ENCODE assay signal across 17 cellular contexts in the genomic region with DNA sequence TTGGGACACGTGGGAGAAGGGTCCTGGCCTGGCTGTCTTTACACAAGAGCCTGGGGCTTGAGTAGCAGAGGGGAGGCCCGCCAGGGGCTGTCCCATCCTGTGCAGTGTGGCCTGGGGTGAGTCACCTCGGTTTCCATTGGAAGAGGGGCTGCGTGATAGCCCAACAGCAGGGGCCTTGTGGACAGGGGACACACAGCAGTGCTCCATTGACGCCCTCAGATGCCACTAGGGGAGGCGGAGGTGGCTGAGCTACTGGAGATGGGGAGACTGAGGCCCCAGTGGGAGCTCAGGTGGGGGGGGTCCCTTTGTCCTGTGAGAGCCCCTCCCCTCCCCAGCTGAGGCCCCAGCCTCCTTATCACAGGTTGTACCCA. TPM values are rescaled to one million over a fixed set of nuclear protein-coding genes. Genes with fewer than 3 reads are reported as not detected.
DNase-seq lines count a peak whose midpoint lies in the region; ATAC-seq and TF ChIP-seq lines count a peak whose summit lies in the region.
"Had no signal": no experiment of that assay in that cellular context is flagged by ENCODE, and none has a peak within 500 bp of the region (broad histone marks: within the 10 kb centered on the region; RNA-seq: fewer than 3 reads in every experiment).

No MANE protein-coding gene starts in this region.

- no peak overlapping the region for H2AK5ac ChIP-seq in mesenchymal stem cell (ENCODE audit: low read length, severe bottlenecking)

- ATAC-seq in stimulated activated naive CD8-positive, alpha-beta T cell treated with anti-CD3 and anti-CD28 coated beads, Interleukin-15, amount 100 ng/mL, for 72 hours: peak; percentile 47
- ATAC-seq: activated CD8-positive, alpha-beta memory T cell treated with anti-CD3 and anti-CD28 coated beads, Interleukin-2, amount 10 ng/mL, durations not matched to agents 7 days and 5 days; GM12878; GM23338; natural killer cell; stimulated activated effector memory CD8-positive, alpha-beta T cell treated with anti-CD3 and anti-CD28 coated beads, Interleukin-12 subunit alpha, Interleukin-12 subunit beta, amount 100 ng/mL, for 72 hours had no signal

- H3K14ac ChIP-seq in mesenchymal stem cell (ENCODE audit: low read length in 2 of 2): peak overlapping the region in 1 of 2 experiments; percentile 98

- H3K4me2 ChIP-seq in mesenchymal stem cell (ENCODE audit: low read length, poor library complexity, severe bottlenecking): no peak overlapping the region
- H3K4me2 ChIP-seq: GM23338 had no signal

- H3K9me3 Mint-ChIP-seq in brain: peaks cover 0 to 10% (median 4%) of the 10 kb centered on the region in 5 experiments
- peaks cover 0 to 10% of the 10 kb centered on the region in 2 donors for H3K9me3 Mint-ChIP-seq in stimulated activated naive CD8-positive, alpha-beta T cell treated with anti-CD3 and anti-CD28 coated beads, Interleukin-15, amount 100 ng/mL, for 72 hours
- H3K9me3 Mint-ChIP-seq: GM23338, natural killer cell had no signal

- no peak overlapping the region for H2AFZ ChIP-seq in mesenchymal stem cell (ENCODE audit: low read depth, low read length)
- H2AFZ ChIP-seq: GM23338 had no signal

- H3K18ac ChIP-seq in mesenchymal stem cell (ENCODE audit: low read depth in 1 of 2, low read length in 2 of 2): peak overlapping the region; percentile 97 to 98

- H2BK12ac ChIP-seq in mesenchymal stem cell (ENCODE audit: low read length in 2 of 2): peak overlapping the region; percentile 54 to 99

- H3K79me1 ChIP-seq in mesenchymal stem cell (replicated peaks; ENCODE audit: low read length, poor library complexity, severe bottlenecking): no peaks in the 10 kb centered on the region

- H3K27ac Mint-ChIP-seq in brain: peak overlapping the region; percentile 77 to 98 (median 93)
- H3K27ac Mint-ChIP-seq in stimulated activated naive CD8-positive, alpha-beta T cell treated with anti-CD3 and anti-CD28 coated beads, Interleukin-15, amount 100 ng/mL, for 72 hours: peak overlapping the region in 1 of 2 donors; percentile 71
- H3K27ac Mint-ChIP-seq: activated B cell treated with CpG ODN at 0.5 μM for 24 hours; activated CD8-positive, alpha-beta memory T cell treated with anti-CD3 and anti-CD28 coated beads, Interleukin-2, amount 10 ng/mL, durations not matched to agents 7 days and 5 days; GM23338; natural killer cell; stimulated activated effector memory CD8-positive, alpha-beta T cell treated with anti-CD3 and anti-CD28 coated beads, Interleukin-12 subunit alpha, Interleukin-12 subunit beta, amount 100 ng/mL, for 72 hours had no signal

- no peak overlapping the region for H3K27ac ChIP-seq in mesenchymal stem cell (ENCODE audit: low read length, poor library complexity, severe bottlenecking)

- peak overlapping the region; percentile 99 for H2BK120ac ChIP-seq in mesenchymal stem cell (ENCODE audit: low read depth, low read length)

- H3K4me3 Mint-ChIP-seq in brain: peak overlapping the region in 1 of 5 experiments; percentile 53
- no peak overlapping the region for H3K4me3 Mint-ChIP-seq in stimulated activated naive CD8-positive, alpha-beta T cell treated with anti-CD3 and anti-CD28 coated beads, Interleukin-15, amount 100 ng/mL, for 72 hours
- H3K4me3 Mint-ChIP-seq: activated B cell treated with CpG ODN at 0.5 μM for 24 hours; activated CD8-positive, alpha-beta memory T cell treated with anti-CD3 and anti-CD28 coated beads, Interleukin-2, amount 10 ng/mL, durations not matched to agents 7 days and 5 days; GM23338; natural killer cell; stimulated activated effector memory CD8-positive, alpha-beta T cell treated with anti-CD3 and anti-CD28 coated beads, Interleukin-12 subunit alpha, Interleukin-12 subunit beta, amount 100 ng/mL, for 72 hours had no signal

- peaks cover 3% of the 10 kb centered on the region for H3K27me3 Mint-ChIP-seq in brain
- no peaks in the 10 kb centered on the region for H3K27me3 Mint-ChIP-seq in stimulated activated naive CD8-positive, alpha-beta T cell treated with anti-CD3 and anti-CD28 coated beads, Interleukin-15, amount 100 ng/mL, for 72 hours
- H3K27me3 Mint-ChIP-seq: activated CD8-positive, alpha-beta memory T cell treated with anti-CD3 and anti-CD28 coated beads, Interleukin-2, amount 10 ng/mL, durations not matched to agents 7 days and 5 days had no signal

- H4K8ac ChIP-seq in mesenchymal stem cell (ENCODE audit: low read length): peak overlapping the region; percentile 96

- no peak for TF ChIP-seq POLR2A in NB4 (IDR thresholded peaks at IDR 0.05; ENCODE audit: extremely low read depth, insufficient read length)

- peaks cover 58% of the 10 kb centered on the region for H3K4me1 Mint-ChIP-seq in brain
- peaks cover 7% of the 10 kb centered on the region for H3K4me1 Mint-ChIP-seq in stimulated activated naive CD8-positive, alpha-beta T cell treated with anti-CD3 and anti-CD28 coated beads, Interleukin-15, amount 100 ng/mL, for 72 hours
- H3K4me1 Mint-ChIP-seq: activated CD8-positive, alpha-beta memory T cell treated with anti-CD3 and anti-CD28 coated beads, Interleukin-2, amount 10 ng/mL, durations not matched to agents 7 days and 5 days; natural killer cell; stimulated activated effector memory CD8-positive, alpha-beta T cell treated with anti-CD3 and anti-CD28 coated beads, Interleukin-12 subunit alpha, Interleukin-12 subunit beta, amount 100 ng/mL, for 72 hours had no signal

- no peak overlapping the region for H2BK5ac ChIP-seq in mesenchymal stem cell (ENCODE audit: low read depth, low read length, poor library complexity, severe bottlenecking)

- H3K23ac ChIP-seq in mesenchymal stem cell (ENCODE audit: low read length in 2 of 2): peak overlapping the region in 1 of 2 experiments; percentile 54

- 53% methylated on average over 6 of the region's 6 CpGs for WGBS in mesenchymal stem cell

- peaks cover 4% of the 10 kb centered on the region for H3K9me3 ChIP-seq in mesenchymal stem cell (ENCODE audit: control insufficient read depth, low read length)

- H3K36me3 Mint-ChIP-seq in brain: no peaks in the 10 kb centered on the region
- H3K36me3 Mint-ChIP-seq: activated CD8-positive, alpha-beta memory T cell treated with anti-CD3 and anti-CD28 coated beads, Interleukin-2, amount 10 ng/mL, durations not matched to agents 7 days and 5 days; natural killer cell; stimulated activated effector memory CD8-positive, alpha-beta T cell treated with anti-CD3 and anti-CD28 coated beads, Interleukin-12 subunit alpha, Interleukin-12 subunit beta, amount 100 ng/mL, for 72 hours had no signal

- no peak overlapping the region for H3K9ac ChIP-seq in mesenchymal stem cell (ENCODE audit: low read length)

- H2BK15ac ChIP-seq in mesenchymal stem cell (ENCODE audit: low read depth, poor library complexity, severe bottlenecking): peak overlapping the region; percentile 92

- peak; percentile 89 for DNase-seq in NB4 (ENCODE audit: low read depth)
- peak; percentile 72 for DNase-seq in mesenchymal stem cell
- DNase-seq in stimulated activated naive CD8-positive, alpha-beta T cell treated with anti-CD3 and anti-CD28 coated beads, Interleukin-15, amount 100 ng/mL, for 72 hours: no peak
- no peak for DNase-seq in Ammon's horn (ENCODE audit: low spot score)
- DNase-seq in stimulated activated CD4-positive, alpha-beta T cell treated with anti-CD3 and anti-CD28 coated beads, Interleukin-1b, Interleukin-23, amount 100 ng/mL, for 48 hours: no peak
- DNase-seq in globus pallidus (ENCODE audit: low spot score): no peak
- DNase-seq: activated B cell treated with CpG ODN at 0.5 μM for 24 hours; activated CD8-positive, alpha-beta memory T cell treated with anti-CD3 and anti-CD28 coated beads, Interleukin-2, amount 10 ng/mL, durations not matched to agents 7 days and 5 days; AML-193; effector CD4-positive, alpha-beta T cell; natural killer cell; NCI-H2081 treated with DMSO at 0.1 percent for 48 hours; NCI-H748 treated with DMSO at 0.1 percent for 48 hours had no signal

- peaks cover 0 to 3% of the 10 kb centered on the region in 2 experiments for H3K36me3 ChIP-seq in mesenchymal stem cell (ENCODE audit: control insufficient read depth in 1 of 2, insufficient read depth in 2 of 2, low read depth in 1 of 2, low read length in 2 of 2)

- no peak for TF ChIP-seq CTCF in NB4 (IDR thresholded peaks at IDR 0.05; ENCODE audit: low read depth, low read length)
- TF ChIP-seq CTCF in brain (conservative IDR thresholded peaks at IDR 0.05): no peak

- no peak overlapping the region for H3K4me3 ChIP-seq in NB4 (ENCODE audit: low read depth, low read length)
- H3K4me3 ChIP-seq in mesenchymal stem cell (ENCODE audit: insufficient read depth in 1 of 2, low read depth in 1 of 2, low read length in 2 of 2): no peak overlapping the region
- H3K4me3 ChIP-seq: GM12878, GM23338 had no signal

- H3K4ac ChIP-seq in mesenchymal stem cell (ENCODE audit: low read depth in 1 of 2, low read length in 2 of 2): peak overlapping the region; percentile 96 to 98

- peak overlapping the region; percentile 98 for H4K91ac ChIP-seq in mesenchymal stem cell (ENCODE audit: low read length)

- H3K4me1 ChIP-seq in mesenchymal stem cell (ENCODE audit: control insufficient read depth, insufficient read depth, low read depth, low read length): peaks cover 28% of the 10 kb centered on the region

- H3K27me3 ChIP-seq in mesenchymal stem cell (ENCODE audit: control insufficient read depth in 1 of 2, insufficient read depth in 1 of 2, low read length in 2 of 2): peaks cover 0 to 20% of the 10 kb centered on the region in 2 experiments

RNA-seq across cellular contexts. Expression of gene RNU6ATAC, which starts 50.0 kb away (rescaled TPM):
- polyA plus RNA-seq in brain (ENCODE audit: insufficient read depth, low read depth, low replicate concordance): not detected
- polyA plus RNA-seq in mesenchymal stem cell (2013, experiment 1 of 2): not detected
- polyA plus RNA-seq in mesenchymal stem cell (2013, experiment 2 of 2): not detected
- polyA plus RNA-seq: GM12878, GM23338 had no signal

Comparison
In these comparisons a context has a peak if more than half of its experiments do, and no peak if none do; other contexts are left out.
1. DNase-seq: peak in NB4 (single experiment) and mesenchymal stem cell (single experiment); none in stimulated activated naive CD8-positive, alpha-beta T cell treated with anti-CD3 and anti-CD28 coated beads, Interleukin-15, amount 100 ng/mL, for 72 hours (0 of 2), Ammon's horn (single experiment), stimulated activated CD4-positive, alpha-beta T cell treated with anti-CD3 and anti-CD28 coated beads, Interleukin-1b, Interleukin-23, amount 100 ng/mL, for 48 hours (single experiment) and globus pallidus (single experiment).